Comparison of ENCODE assay signal across 8 cellular contexts in genomic region chr1:8408151-8408839, GRCh38.
A peak's percentile ranks its signal among the peaks of the same experiment; 100 is the strongest.
DNase-seq lines count a peak whose midpoint lies in the region; ATAC-seq and TF ChIP-seq lines count a peak whose summit lies in the region.

No MANE protein-coding gene starts in this region.

- peaks cover 33 to 91% (median 63%) of the 10 kb centered on the region in 11 experiments for H3K36me3 ChIP-seq in BLaER1 treated with 17β-estradiol and CSF1 and Interleukin-3, amounts not matched to agents 10 nM and 100 nM
- peaks cover 12% of the 10 kb centered on the region for H3K36me3 ChIP-seq in PC-3 (ENCODE audit: low read depth, low read length)
- H3K36me3 ChIP-seq in fibroblast of lung (ENCODE audit: control insufficient read depth, insufficient read depth, low read length): no peaks in the 10 kb centered on the region
- no peaks in the 10 kb centered on the region for H3K36me3 ChIP-seq in ovary
- H3K36me3 ChIP-seq in PC-9 (ENCODE audit: low read depth): 0 out of 2 replicates have a peak, but pooled peaks cover 3% of the 10 kb centered on the region

- H3K9me3 ChIP-seq in BLaER1 treated with 17β-estradiol and CSF1 and Interleukin-3, amounts not matched to agents 10 nM and 100 nM (replicated peaks in 1 of 11): no peaks in the 10 kb centered on the region; a peak in 1 of 22 replicates
- H3K9me3 ChIP-seq in PC-3 (ENCODE audit: low read length) (no peaks in the 10 kb centered on the region), fibroblast of lung (ENCODE audit: control insufficient read depth, insufficient read depth, low read depth, low read length) (no peaks in the 10 kb centered on the region), ovary (no peaks in the 10 kb centered on the region), PC-9 (ENCODE audit: insufficient read depth, low read depth) (no peaks in the 10 kb centered on the region)

- no peaks in the 10 kb centered on the region for H3K27me3 ChIP-seq in BLaER1 treated with 17β-estradiol and CSF1 and Interleukin-3, amounts not matched to agents 10 nM and 100 nM
- H3K27me3 ChIP-seq in PC-3 (ENCODE audit: low read length) (no peaks in the 10 kb centered on the region), fibroblast of lung (ENCODE audit: control insufficient read depth, insufficient read depth, low read length) (no peaks in the 10 kb centered on the region), ovary (no peaks in the 10 kb centered on the region), PC-9 (ENCODE audit: insufficient read depth, low read depth) (no peaks in the 10 kb centered on the region)

- H3K9me2 ChIP-seq in PC-3 (replicated peaks; ENCODE audit: low read length) (no peaks in the 10 kb centered on the region), PC-9 (ENCODE audit: insufficient read depth) (no peaks in the 10 kb centered on the region)

- peaks cover 35 to 49% (median 44%) of the 10 kb centered on the region in 10 experiments for H3K4me1 ChIP-seq in BLaER1 treated with 17β-estradiol and CSF1 and Interleukin-3, amounts not matched to agents 10 nM and 100 nM
- H3K4me1 ChIP-seq in PC-3 (ENCODE audit: insufficient read depth, low read length) (peaks cover 39% of the 10 kb centered on the region), fibroblast of lung (ENCODE audit: control insufficient read depth, extremely low read depth, insufficient read depth, low read length) (peaks cover 53% of the 10 kb centered on the region), ovary (ENCODE audit: insufficient read depth) (peaks cover 38% of the 10 kb centered on the region), PC-9 (replicated peaks; ENCODE audit: insufficient read depth) (no peaks in the 10 kb centered on the region)

- no TSS peak for BruUV-seq in PC-3 (replicated peaks; lab: Mats Ljungman, UMichigan)
- no TSS peak for BruUV-seq in PC-9 (replicated peaks; lab: Mats Ljungman, UMichigan)

- H3K9ac ChIP-seq in BLaER1 treated with 17β-estradiol and CSF1 and Interleukin-3, amounts not matched to agents 10 nM and 100 nM: no peak overlapping the region
- peak overlapping the region; percentile 10 for H3K9ac ChIP-seq in PC-3 (ENCODE audit: low read length)
- H3K9ac ChIP-seq in fibroblast of lung (ENCODE audit: insufficient read depth, low read length): peak overlapping the region; percentile 18

- TF ChIP-seq CTCF in PC-3 (conservative IDR thresholded peaks at IDR 0.05; ENCODE audit: low read depth, low read length): no peak
- TF ChIP-seq CTCF in fibroblast of lung (conservative IDR thresholded peaks at IDR 0.05 in 1 of 2, IDR thresholded peaks at IDR 0.05 in 1 of 2; ENCODE audit: low read depth in 1 of 2, low read length in 2 of 2): no peak
- no peak for TF ChIP-seq CTCF in ovary (IDR thresholded peaks at IDR 0.05)
- no peak for TF ChIP-seq CTCF in PC-9 (conservative IDR thresholded peaks at IDR 0.05)

- POLR2A ChIA-PET in PC-3 (lab: Charles Lee; ENCODE audit: unreplicated experiment) (interaction anchor here (0.7 kb wide), 1 partner anchor 55 kb away, joined by 4 read pairs; no protein-coding TSS in a partner anchor), PC-9 (lab: Charles Lee; ENCODE audit: unreplicated experiment) (interaction anchor here (0.6 kb wide), 1 partner anchor 151 kb away, joined by 3 read pairs; no protein-coding TSS in a partner anchor)

- H2AFZ ChIP-seq in PC-3 (ENCODE audit: low read length) (no peak overlapping the region), fibroblast of lung (ENCODE audit: low read length) (no peak overlapping the region), PC-9 (no peak overlapping the region)

- H3K27ac ChIP-seq in BLaER1 treated with 17β-estradiol and CSF1 and Interleukin-3, amounts not matched to agents 10 nM and 100 nM: no peak overlapping the region
- H3K27ac ChIP-seq in PC-3 (ENCODE audit: low read length): peak overlapping the region; percentile 62
- H3K27ac ChIP-seq in fibroblast of lung (ENCODE audit: insufficient read depth, low read length): peak overlapping the region; percentile 85
- H3K27ac ChIP-seq in ovary: peak overlapping the region in 1 of 2 donors; percentile 45
- H3K27ac ChIP-seq in PC-9: no peak overlapping the region

- peaks cover 62% of the 10 kb centered on the region for H3K79me2 ChIP-seq in PC-3 (ENCODE audit: low read length)
- H3K79me2 ChIP-seq in fibroblast of lung (ENCODE audit: control insufficient read depth, insufficient read depth, low read length): peaks cover 59% of the 10 kb centered on the region
- H3K79me2 ChIP-seq in PC-9 (ENCODE audit: low read depth): 0 out of 2 replicates have a peak, but pooled peaks cover 3% of the 10 kb centered on the region

- no peak for TF ChIP-seq EP300 in ovary (IDR thresholded peaks at IDR 0.05)

- peak; percentile 12 for ATAC-seq in PC-3
- no peak for ATAC-seq in GM19452 (IDR thresholded peaks at IDR 0.05; ENCODE audit: unreplicated experiment)
- ATAC-seq in HG03378 (IDR thresholded peaks at IDR 0.05; ENCODE audit: unreplicated experiment): no peak
- ATAC-seq in GM21528 (IDR thresholded peaks at IDR 0.05; ENCODE audit: low FRiP score, unreplicated experiment): no peak

- DNase-seq in PC-3 (peak; percentile 58), fibroblast of lung (ENCODE audit: low read depth in 2 of 2) (peak; percentile 90 to 96), ovary (peak; percentile 74 to 91 (median 86)), PC-9 (no peak)

- WGBS in ovary, 3 donors: 0 to 5% (median 4%) methylated on average over 9 of the region's 9 CpGs

- H3K4me3 ChIP-seq in BLaER1 treated with 17β-estradiol and CSF1 and Interleukin-3, amounts not matched to agents 10 nM and 100 nM: no peak overlapping the region
- H3K4me3 ChIP-seq in PC-3 (ENCODE audit: low read length) (no peak overlapping the region), fibroblast of lung (replicated peaks in 1 of 4; ENCODE audit: control extremely low read depth in 1 of 4, insufficient read depth in 1 of 4, low read depth in 3 of 4, low read length in 4 of 4) (peak overlapping the region in 1 of 4 experiments; percentile 25), ovary (peak overlapping the region; percentile 19), PC-9 (no peak overlapping the region)

- peak overlapping the region in 9 of 11 experiments; percentile 3 to 65 (median 23); a peak in 13 of 22 replicates for H3K4me2 ChIP-seq in BLaER1 treated with 17β-estradiol and CSF1 and Interleukin-3, amounts not matched to agents 10 nM and 100 nM
- peak overlapping the region; percentile 10; the same call in 1 of the 2 replicates for H3K4me2 ChIP-seq in PC-3 (ENCODE audit: low read length)
- H3K4me2 ChIP-seq in fibroblast of lung (ENCODE audit: extremely low read depth, insufficient read depth, low read length): peak overlapping the region; percentile 67
- no peak overlapping the region for H3K4me2 ChIP-seq in PC-9

- CTCF ChIA-PET in PC-3 (lab: Charles Lee) (interaction anchor here (0.6 to 1.0 kb wide), 3 partner anchors 11 to 295 kb away, joined by 3 to 6 read pairs (median 3); no protein-coding TSS in a partner anchor), PC-9 (lab: Charles Lee) (no interaction called here)

- no peak for TF ChIP-seq POLR2A in ovary (IDR thresholded peaks at IDR 0.05)

- intact Hi-C loops in PC-3 (cut with micrococcal nuclease): loop anchor here (2.0 kb wide), 2 partner anchors 13 to 33 kb away; no protein-coding TSS in a partner anchor
- intact Hi-C loops in ovary (cut with DNase I): loop anchor here in 1 of 4 donors (10.0 kb wide), 1 partner anchor 53 kb away; no protein-coding TSS in a partner anchor
- intact Hi-C loops in PC-9 (cut with micrococcal nuclease; ENCODE audit: unreplicated experiment): no loop called here

- H3F3A ChIP-seq in PC-3 (ENCODE audit: low read length, unreplicated experiment): no peaks in the 10 kb centered on the region
- 0 out of 2 replicates have a peak, but pooled peaks cover 4% of the 10 kb centered on the region for H3F3A ChIP-seq in PC-9 (ENCODE audit: insufficient read depth, low read depth)

- peaks cover 85 to 100% (median 99%) of the 10 kb centered on the region in 11 experiments for H4K20me1 ChIP-seq in BLaER1 treated with 17β-estradiol and CSF1 and Interleukin-3, amounts not matched to agents 10 nM and 100 nM
- H4K20me1 ChIP-seq in PC-3 (ENCODE audit: low read length) (no peaks in the 10 kb centered on the region), fibroblast of lung (ENCODE audit: control insufficient read depth, extremely low read depth, insufficient read depth, low read length) (no peaks in the 10 kb centered on the region), PC-9 (ENCODE audit: insufficient read depth) (no peaks in the 10 kb centered on the region)

Comparison
In these comparisons a context has a peak if more than half of its experiments do, and no peak if none do; other contexts are left out.
1. H3K27ac ChIP-seq: peak in PC-3 (single experiment) and fibroblast of lung (single experiment); none in BLaER1 treated with 17β-estradiol and CSF1 and Interleukin-3, amounts not matched to agents 10 nM and 100 nM (0 of 11) and PC-9 (single experiment).
2. H3K9ac ChIP-seq: peak in PC-3 (single experiment) and fibroblast of lung (single experiment); none in BLaER1 treated with 17β-estradiol and CSF1 and Interleukin-3, amounts not matched to agents 10 nM and 100 nM (0 of 11).
3. DNase-seq: peak in PC-3 (single experiment), fibroblast of lung (2 of 2) and ovary (5 of 5); none in PC-9 (0 of 2).